Comparison of ENCODE assay signal across 15 cellular contexts in genomic region chr10:4883079-4883739, GRCh38. TPM values are rescaled to one million over a fixed set of nuclear protein-coding genes. Genes with fewer than 3 reads are reported as not detected.
DNase-seq lines count a peak whose midpoint lies in the region; ATAC-seq and TF ChIP-seq lines count a peak whose summit lies in the region.
"Had no signal": no experiment of that assay in that cellular context is flagged by ENCODE, and none has a peak within 500 bp of the region (broad histone marks: within the 10 kb centered on the region; RNA-seq: fewer than 3 reads in every experiment).

No MANE protein-coding gene starts in this region.

- no peaks in the 10 kb centered on the region for H3K9me3 ChIP-seq in right lobe of liver
- H3K9me3 ChIP-seq in WERI-Rb-1 (ENCODE audit: severe bottlenecking), result no peaks in the 10 kb centered on the region
- H3K9me3 ChIP-seq: spleen had no signal

- H3K4me3 ChIP-seq in right lobe of liver, result no peak overlapping the region
- no peak overlapping the region for H3K4me3 ChIP-seq in WERI-Rb-1 (ENCODE audit: low read depth, low read length)
- H3K4me3 ChIP-seq: neural progenitor cell, spleen had no signal

- no peaks in the 10 kb centered on the region for H3K27me3 ChIP-seq in right lobe of liver
- H3K27me3 ChIP-seq in WERI-Rb-1 (ENCODE audit: insufficient read depth, low read depth, severe bottlenecking), result peaks cover 3% of the 10 kb centered on the region
- H3K27me3 ChIP-seq: neural progenitor cell, spleen had no signal

- WGBS in right lobe of liver (ENCODE audit: insufficient coverage, low coverage, low lambda C conversion rate, missing lambda C conversion rate), result 58% methylated on average over 4 of the region's 4 CpGs

- ATAC-seq in right lobe of liver (peak in 3 of 4 donors; percentile 26 to 45 (median 28)), GM18517 (IDR thresholded peaks at IDR 0.05; ENCODE audit: unreplicated experiment) (no peak)

- H3K4me1 ChIP-seq in right lobe of liver, result peaks cover 0 to 6% (median 0%) of the 10 kb centered on the region in 4 donors
- H3K4me1 ChIP-seq: neural progenitor cell, spleen had no signal

- H3K27ac ChIP-seq in epithelial cell of prostate (no peak overlapping the region), right lobe of liver (no peak overlapping the region), WERI-Rb-1 (no peak overlapping the region)
- H3K27ac ChIP-seq: neural progenitor cell, spleen, VCaP had no signal

- intact Hi-C loops in right lobe of liver (cut with DNase I), result no loop called here

- H3K36me3 ChIP-seq in right lobe of liver, result peaks cover 0 to 59% (median 8%) of the 10 kb centered on the region in 4 donors
- no peaks in the 10 kb centered on the region for H3K36me3 ChIP-seq in WERI-Rb-1
- H3K36me3 ChIP-seq: neural progenitor cell, spleen had no signal

- TF ChIP-seq POLR2A in right lobe of liver (IDR thresholded peaks at IDR 0.05), result no peak

- DNase-seq in Daoy (ENCODE audit: low read depth) (peak; percentile 79), NCI-H226 (peak; percentile 79), epithelial cell of prostate (ENCODE audit: low read depth, low spot score) (peak; percentile 48), right lobe of liver (no peak), WERI-Rb-1 (no peak), hypothalamus (lab: John Stamatoyannopoulos, UW) (no peak), GM19238 (ENCODE audit: insufficient read length, low spot score) (no peak)
- DNase-seq: COR-L47, NCI-H1105, SHP77, spleen had no signal

- TF ChIP-seq CTCF in right lobe of liver (IDR thresholded peaks at IDR 0.05), result no peak
- no peak for TF ChIP-seq CTCF in WERI-Rb-1 (IDR thresholded peaks at IDR 0.05; ENCODE audit: low read depth, low read length)

RNA-seq across cellular contexts. Expression of gene AKR1E2, which starts 57.2 kb away (rescaled TPM):
- total RNA-seq in Daoy (2014; rRNA removed; shearing (Covaris generic)), result not detected in 2 replicates
- 1 to 10 TPM in 3 of 6 experiments, under 1 TPM in 3; 0.37 to 3.5 (median 1.6) TPM for total RNA-seq in right lobe of liver
- total RNA-seq: NCI-H460 had no signal

Comparison
In these comparisons a context has a peak if more than half of its experiments do, and no peak if none do; other contexts are left out.
1. DNase-seq: peak in Daoy (single experiment), NCI-H226 (single experiment) and epithelial cell of prostate (single experiment); none in right lobe of liver (0 of 3), WERI-Rb-1 (single experiment), hypothalamus (0 of 51) and GM19238 (single experiment).